6 cellular contexts compared by ENCODE assay signal in genomic region chr3:40477671-40478070, GRCh38. TPM values are rescaled to one million over a fixed set of nuclear protein-coding genes. Genes with fewer than 3 reads are reported as not detected.
DNase-seq lines count a peak whose midpoint lies in the region; ATAC-seq and TF ChIP-seq lines count a peak whose summit lies in the region.

No MANE protein-coding gene starts in this region.

- in situ Hi-C loops in Panc1 (cut with HindIII; ENCODE audit: low pct_unique_long_range_greater_than_20kb, low sequenced_read_pairs): no loop called here

- H3K4me3 ChIP-seq in AG10803 (ENCODE audit: low read length) (peak overlapping the region; percentile 90), Panc1 (ENCODE audit: low read depth in 2 of 2, low read length in 2 of 2) (peak overlapping the region; percentile 60 to 65), right atrium auricular region (peak overlapping the region; percentile 80 to 85), uterus (peak overlapping the region; percentile 67 to 93)

- ATAC-seq in Panc1 (no peak), GM21528 (IDR thresholded peaks at IDR 0.05; ENCODE audit: low FRiP score, unreplicated experiment) (no peak)

- H3K4me1 ChIP-seq in Panc1 (ENCODE audit: control insufficient read depth, insufficient read depth, low read length): no peaks in the 10 kb centered on the region; the same call in 1 of the 2 replicates
- peaks cover 0 to 9% of the 10 kb centered on the region in 2 donors for H3K4me1 ChIP-seq in right atrium auricular region
- no peaks in the 10 kb centered on the region for H3K4me1 ChIP-seq in uterus

- intact Hi-C loops in Panc1 (cut with micrococcal nuclease; ENCODE audit: unreplicated experiment) (no loop called here), uterus (cut with DNase I; ENCODE audit: low total_unique reads) (no loop called here)

- BruUV-seq in Panc1 (replicated peaks; lab: Mats Ljungman, UMichigan): no TSS peak

- DNase-seq in AG10803 (ENCODE audit: low read depth): no peak
- DNase-seq in Panc1 (ENCODE audit: low read depth, low spot score): no peak
- no peak for DNase-seq in right atrium auricular region (ENCODE audit: low spot score)
- no peak for DNase-seq in uterus
- no peak for DNase-seq in T-helper 9 cell

- H3K27me3 ChIP-seq in Panc1 (ENCODE audit: control insufficient read depth, insufficient read depth, low read length) (no peaks in the 10 kb centered on the region), right atrium auricular region (no peaks in the 10 kb centered on the region), uterus (no peaks in the 10 kb centered on the region)

- POLR2A ChIA-PET in Panc1 (lab: Charles Lee): interaction anchor here (0.6 kb wide), 2 partner anchors 24 to 1066 kb away, joined by 5 to 10 read pairs; no protein-coding TSS in a partner anchor

- peak overlapping the region; percentile 83; the same call in 1 of the 2 replicates for H3K27ac ChIP-seq in Panc1 (ENCODE audit: low read length)
- H3K27ac ChIP-seq in right atrium auricular region: peak overlapping the region; percentile 75 to 82
- peak overlapping the region in 1 of 2 donors; percentile 78 for H3K27ac ChIP-seq in uterus

- H3K36me3 ChIP-seq in Panc1 (ENCODE audit: control insufficient read depth, insufficient read depth, low read length) (no peaks in the 10 kb centered on the region), right atrium auricular region (peaks cover 11% of the 10 kb centered on the region), uterus (no peaks in the 10 kb centered on the region)

- H3K9me3 ChIP-seq in Panc1 (ENCODE audit: control insufficient read depth, insufficient read depth, low read depth, low read length): no peaks in the 10 kb centered on the region
- H3K9me3 ChIP-seq in right atrium auricular region: no peaks in the 10 kb centered on the region
- H3K9me3 ChIP-seq in uterus: no peaks in the 10 kb centered on the region

- TF ChIP-seq POLR2A in uterus (IDR thresholded peaks at IDR 0.05): no peak

- no peak for TF ChIP-seq CTCF in AG10803 (conservative IDR thresholded peaks at IDR 0.05; ENCODE audit: low read length)
- no peak for TF ChIP-seq CTCF in Panc1 (IDR thresholded peaks at IDR 0.05)
- no peak for TF ChIP-seq CTCF in right atrium auricular region (IDR thresholded peaks at IDR 0.05)
- TF ChIP-seq CTCF in uterus (IDR thresholded peaks at IDR 0.05): no peak

- CTCF ChIA-PET in Panc1 (lab: Charles Lee): interaction anchor here (0.5 kb wide), 1 partner anchor 725 kb away, joined by 3 read pairs; no protein-coding TSS in a partner anchor

RNA-seq across cellular contexts. Expression of gene ZNF619, which starts 0.7 kb away (rescaled TPM):
- total RNA-seq in Panc1 (2021; ENCODE audit: unreplicated experiment) (1.3 TPM), right atrium auricular region (1 to 10 TPM; 1.7 to 3.3 TPM), uterus (10 to 100 TPM in 1 of 4 donors, 1 to 10 TPM in 2, under 1 TPM in 1; 0.59 to 11.9 (median 6.1) TPM)
- 0.59 TPM for polyA plus RNA-seq in Panc1 (2012; ENCODE audit: insufficient read length)

RNA-seq across cellular contexts. Expression of gene RPL14, which starts 20.5 kb away (rescaled TPM):
- total RNA-seq in Panc1 (2021; ENCODE audit: unreplicated experiment) (1,134 TPM), right atrium auricular region (100 to 1,000 TPM; 182 to 247 TPM), uterus (1,000 to 10,000 TPM in 1 of 4 donors, 100 to 1,000 TPM in 3; 246 to 2,060 (median 607) TPM)
- polyA plus RNA-seq in Panc1 (2012; ENCODE audit: insufficient read length): 974 TPM

RNA-seq across cellular contexts. Expression of gene ZNF620, which starts 28.2 kb away (rescaled TPM):
- total RNA-seq in Panc1 (2021; ENCODE audit: unreplicated experiment): 1.3 TPM
- 0.71 TPM for polyA plus RNA-seq in Panc1 (2012; ENCODE audit: insufficient read length)
- total RNA-seq in right atrium auricular region: 1 to 10 TPM; 2.0 to 3.6 TPM
- total RNA-seq in uterus: 10 to 100 TPM in 1 of 4 donors, 1 to 10 TPM in 2, not detected in 1; 1.3 to 12.4 (median 5.9) TPM

RNA-seq across cellular contexts. Expression of gene ZNF621, which starts 47.1 kb away (rescaled TPM):
- total RNA-seq in Panc1 (2021; ENCODE audit: unreplicated experiment) (24.9 TPM), right atrium auricular region (1 to 10 TPM; 6.6 to 7.0 TPM), uterus (10 to 100 TPM in 2 of 4 donors, 1 to 10 TPM in 2; 6.5 to 35.7 (median 16.3) TPM)
- 11.5 TPM for polyA plus RNA-seq in Panc1 (2012; ENCODE audit: insufficient read length)
